In genomic region chr22:39725351-39726035, GRCh38 we compare ENCODE assay signal across 15 cellular contexts.
"Had no signal": no experiment of that assay in that cellular context is flagged by ENCODE, and none has a peak within 500 bp of the region (broad histone marks: within the 10 kb centered on the region; RNA-seq: fewer than 3 reads in every experiment).

No MANE protein-coding gene starts in this region.

- H3K79me2 ChIP-seq: parathyroid adenoma had no signal

- H3K27ac ChIP-seq: heart left ventricle, parathyroid adenoma, testis had no signal

- FAIRE-seq: astrocyte, endothelial cell of umbilical vein, islet of Langerhans had no signal

- H3K4me3 ChIP-seq: heart left ventricle, testis had no signal

- H2AFZ ChIP-seq: parathyroid adenoma had no signal

- H3K4me1 ChIP-seq: heart left ventricle, parathyroid adenoma had no signal

- H3K36me3 ChIP-seq: heart left ventricle had no signal

- DNase-seq: activated CD4-positive, alpha-beta T cell treated with anti-CD3 and anti-CD28 coated beads, Interleukin-2, amount 50 U/mL, for 1 hour; activated naive CD4-positive, alpha-beta T cell treated with Interleukin-2 at 50 U/mL for 16 hours; activated T-cell treated with anti-CD3 and anti-CD28 coated beads, Interleukin-2, amount 50 U/mL, for 72 hours; foreskin melanocyte; heart left ventricle; left ventricle myocardium superior; mesendoderm; stimulated activated CD4-positive, alpha-beta T cell treated with anti-CD3 and anti-CD28 coated beads, Interleukin-15, amount 100 ng/mL, for 24 hours; stimulated activated CD4-positive, alpha-beta T cell treated with anti-CD3 and anti-CD28 coated beads, Interleukin-4, amount 100 ng/mL, for 24 hours; stimulated activated naive CD8-positive, alpha-beta T cell treated with anti-CD3 and anti-CD28 coated beads, Interleukin-15, amount 100 ng/mL, for 72 hours; testis had no signal

- H3K27me3 ChIP-seq: testis had no signal

- ATAC-seq: activated T-cell treated with anti-CD3 and anti-CD28 coated beads, Interleukin-2, amount 50 U/mL, for 72 hours; heart left ventricle; left ventricle myocardium superior; stimulated activated naive CD8-positive, alpha-beta T cell treated with anti-CD3 and anti-CD28 coated beads, Interleukin-15, amount 100 ng/mL, for 72 hours had no signal

- H3K9me3 ChIP-seq: heart left ventricle, testis had no signal
